Comparison of ENCODE assay signal across 26 cellular contexts in the genomic region with DNA sequence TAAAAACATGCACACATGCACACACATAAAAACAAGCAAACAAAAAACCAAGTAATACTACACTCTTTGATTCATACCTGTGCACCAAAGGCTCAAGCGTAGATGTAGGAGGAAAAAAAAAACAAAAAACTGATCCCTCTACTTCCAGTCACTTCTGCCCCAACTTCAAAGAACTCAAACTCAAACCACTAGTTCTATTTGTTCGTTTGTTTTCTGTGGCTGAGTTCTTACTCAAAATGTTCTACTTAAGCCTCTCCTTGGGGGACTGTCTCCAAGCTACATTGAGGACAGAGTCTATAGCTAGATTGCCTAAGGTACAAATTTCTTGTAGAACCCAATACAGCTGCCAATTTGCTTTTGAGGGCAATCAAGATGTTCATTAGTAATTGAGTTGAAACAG.
DNase-seq lines count a peak whose midpoint lies in the region; ATAC-seq, FAIRE-seq and TF ChIP-seq lines count a peak whose summit lies in the region.
"Had no signal": no experiment of that assay in that cellular context is flagged by ENCODE, and none has a peak within 500 bp of the region (broad histone marks: within the 10 kb centered on the region; RNA-seq: fewer than 3 reads in every experiment).

No MANE protein-coding gene starts in this region.

- ATAC-seq in GM19023 (IDR thresholded peaks at IDR 0.05; ENCODE audit: unreplicated experiment) (peak; percentile 79), HG02798 (IDR thresholded peaks at IDR 0.05; ENCODE audit: poor library complexity, unreplicated experiment) (peak; percentile 55), HG03442 (IDR thresholded peaks at IDR 0.05; ENCODE audit: unreplicated experiment) (peak; percentile 85)
- ATAC-seq: K562, upper lobe of right lung, WTC11 had no signal

- H3K9me3 ChIP-seq in right atrium auricular region (no peaks in the 10 kb centered on the region), MM.1S (replicated peaks; ENCODE audit: insufficient read depth, low read length) (no peaks in the 10 kb centered on the region), small intestine (ENCODE audit: control insufficient read depth, low read depth) (no peaks in the 10 kb centered on the region)
- H3K9me3 ChIP-seq: BE2C, left ventricle myocardium inferior, sigmoid colon, upper lobe of right lung had no signal

- no peaks in the 10 kb centered on the region for H3K9me2 ChIP-seq in MM.1S (replicated peaks; ENCODE audit: insufficient read depth, low read length)

- H3K27ac ChIP-seq in right atrium auricular region (no peak overlapping the region), MM.1S (ENCODE audit: low read length) (no peak overlapping the region), small intestine (ENCODE audit: low read depth in 1 of 2, low read length in 1 of 2) (no peak overlapping the region)
- H3K27ac ChIP-seq: hepatocyte, left ventricle myocardium inferior, sigmoid colon, upper lobe of right lung had no signal

- no peak for FAIRE-seq in small intestine (lab: Jason Lieb, UNC)
- FAIRE-seq: A204.1, K562 had no signal

- H2AFZ ChIP-seq in MM.1S (ENCODE audit: low read length) = no peak overlapping the region
- H2AFZ ChIP-seq: hepatocyte had no signal

- no peak overlapping the region for H3K4me3 ChIP-seq in right atrium auricular region
- no peak overlapping the region for H3K4me3 ChIP-seq in MM.1S (ENCODE audit: low read length)
- H3K4me3 ChIP-seq in small intestine (ENCODE audit: low read depth in 1 of 2, low read length in 2 of 2) = no peak overlapping the region
- H3K4me3 ChIP-seq: hepatocyte, K562, left ventricle myocardium inferior, sigmoid colon, upper lobe of right lung had no signal

- H3K27me3 ChIP-seq in right atrium auricular region (no peaks in the 10 kb centered on the region), MM.1S (replicated peaks; ENCODE audit: insufficient read depth, low read length) (no peaks in the 10 kb centered on the region), small intestine (ENCODE audit: control insufficient read depth in 2 of 2, insufficient read depth in 2 of 2, low read length in 2 of 2) (no peaks in the 10 kb centered on the region)
- H3K27me3 ChIP-seq: BE2C, hepatocyte, sigmoid colon, upper lobe of right lung had no signal

- TF ChIP-seq CTCF in right atrium auricular region (IDR thresholded peaks at IDR 0.05) (no peak), MM.1S (IDR thresholded peaks at IDR 0.05; ENCODE audit: low read length) (no peak)

- H3K4me2 ChIP-seq in MM.1S (ENCODE audit: low read depth, low read length) = no peak overlapping the region
- H3K4me2 ChIP-seq: hepatocyte had no signal

- no peak overlapping the region for H3K9ac ChIP-seq in MM.1S (ENCODE audit: low read length)

- WGBS in small intestine, 3 donors = 74 to 91% (median 81%) methylated on average over 2 of the region's 2 CpGs

- H3K4me1 ChIP-seq in right atrium auricular region (no peaks in the 10 kb centered on the region), MM.1S (ENCODE audit: low read length) (no peaks in the 10 kb centered on the region), small intestine (ENCODE audit: control insufficient read depth in 2 of 2, insufficient read depth in 1 of 2, low read depth in 1 of 2, low read length in 1 of 2) (no peaks in the 10 kb centered on the region)
- H3K4me1 ChIP-seq: BE2C, left ventricle myocardium inferior, sigmoid colon, upper lobe of right lung had no signal

- no peaks in the 10 kb centered on the region for H4K20me1 ChIP-seq in MM.1S (ENCODE audit: insufficient read depth, low read length)

- no peaks in the 10 kb centered on the region for H3K36me3 ChIP-seq in right atrium auricular region
- H3K36me3 ChIP-seq in MM.1S (replicated peaks; ENCODE audit: insufficient read depth, low read length) = no peaks in the 10 kb centered on the region
- no peaks in the 10 kb centered on the region for H3K36me3 ChIP-seq in small intestine (ENCODE audit: control insufficient read depth in 2 of 2, insufficient read depth in 2 of 2, low read length in 2 of 2)
- H3K36me3 ChIP-seq: BE2C, left ventricle myocardium inferior, sigmoid colon, upper lobe of right lung had no signal

- DNase-seq in DMS79 treated with DMSO at 0.1 percent for 48 hours (lab: John Stamatoyannopoulos, UW) (peak; percentile 93), SW480 (ENCODE audit: low spot score) (no peak), right atrium auricular region (ENCODE audit: low spot score) (no peak), MM.1S (no peak), small intestine (no peak)
- DNase-seq: activated CD8-positive, alpha-beta memory T cell treated with anti-CD3 and anti-CD28 coated beads, Interleukin-2, amount 50 U/mL, for 48 hours; activated naive CD8-positive, alpha-beta T cell treated with anti-CD3 and anti-CD28 coated beads, Interleukin-2, amount 10 ng/mL, durations not matched to agents 7 days and 5 days; BE2C; cerebellar nuclear complex; COR-L47; effector CD4-positive, alpha-beta T cell; foreskin fibroblast; H9; left ventricle myocardium inferior; NCI-H748 treated with DMSO at 0.1 percent for 48 hours; posterior cingulate gyrus; sigmoid colon; T1000; upper lobe of right lung had no signal

- no peaks in the 10 kb centered on the region for H3F3A ChIP-seq in MM.1S (ENCODE audit: insufficient read depth, low read length)

- no peaks in the 10 kb centered on the region for H3K79me2 ChIP-seq in MM.1S (ENCODE audit: low read length)
- H3K79me2 ChIP-seq: hepatocyte had no signal
